1 cellular context compared by ENCODE assay signal in genomic region chr18:10682368-10682714, GRCh38.
TF ChIP-seq lines count a peak whose summit lies in the region.

No MANE protein-coding gene starts in this region.

TF ChIP-seq in GM23338, 12 proteins besides CTCF, POLR2A, EP300 and RAD21 (continued from another document):
- TF ChIP-seq, protein P1, sequence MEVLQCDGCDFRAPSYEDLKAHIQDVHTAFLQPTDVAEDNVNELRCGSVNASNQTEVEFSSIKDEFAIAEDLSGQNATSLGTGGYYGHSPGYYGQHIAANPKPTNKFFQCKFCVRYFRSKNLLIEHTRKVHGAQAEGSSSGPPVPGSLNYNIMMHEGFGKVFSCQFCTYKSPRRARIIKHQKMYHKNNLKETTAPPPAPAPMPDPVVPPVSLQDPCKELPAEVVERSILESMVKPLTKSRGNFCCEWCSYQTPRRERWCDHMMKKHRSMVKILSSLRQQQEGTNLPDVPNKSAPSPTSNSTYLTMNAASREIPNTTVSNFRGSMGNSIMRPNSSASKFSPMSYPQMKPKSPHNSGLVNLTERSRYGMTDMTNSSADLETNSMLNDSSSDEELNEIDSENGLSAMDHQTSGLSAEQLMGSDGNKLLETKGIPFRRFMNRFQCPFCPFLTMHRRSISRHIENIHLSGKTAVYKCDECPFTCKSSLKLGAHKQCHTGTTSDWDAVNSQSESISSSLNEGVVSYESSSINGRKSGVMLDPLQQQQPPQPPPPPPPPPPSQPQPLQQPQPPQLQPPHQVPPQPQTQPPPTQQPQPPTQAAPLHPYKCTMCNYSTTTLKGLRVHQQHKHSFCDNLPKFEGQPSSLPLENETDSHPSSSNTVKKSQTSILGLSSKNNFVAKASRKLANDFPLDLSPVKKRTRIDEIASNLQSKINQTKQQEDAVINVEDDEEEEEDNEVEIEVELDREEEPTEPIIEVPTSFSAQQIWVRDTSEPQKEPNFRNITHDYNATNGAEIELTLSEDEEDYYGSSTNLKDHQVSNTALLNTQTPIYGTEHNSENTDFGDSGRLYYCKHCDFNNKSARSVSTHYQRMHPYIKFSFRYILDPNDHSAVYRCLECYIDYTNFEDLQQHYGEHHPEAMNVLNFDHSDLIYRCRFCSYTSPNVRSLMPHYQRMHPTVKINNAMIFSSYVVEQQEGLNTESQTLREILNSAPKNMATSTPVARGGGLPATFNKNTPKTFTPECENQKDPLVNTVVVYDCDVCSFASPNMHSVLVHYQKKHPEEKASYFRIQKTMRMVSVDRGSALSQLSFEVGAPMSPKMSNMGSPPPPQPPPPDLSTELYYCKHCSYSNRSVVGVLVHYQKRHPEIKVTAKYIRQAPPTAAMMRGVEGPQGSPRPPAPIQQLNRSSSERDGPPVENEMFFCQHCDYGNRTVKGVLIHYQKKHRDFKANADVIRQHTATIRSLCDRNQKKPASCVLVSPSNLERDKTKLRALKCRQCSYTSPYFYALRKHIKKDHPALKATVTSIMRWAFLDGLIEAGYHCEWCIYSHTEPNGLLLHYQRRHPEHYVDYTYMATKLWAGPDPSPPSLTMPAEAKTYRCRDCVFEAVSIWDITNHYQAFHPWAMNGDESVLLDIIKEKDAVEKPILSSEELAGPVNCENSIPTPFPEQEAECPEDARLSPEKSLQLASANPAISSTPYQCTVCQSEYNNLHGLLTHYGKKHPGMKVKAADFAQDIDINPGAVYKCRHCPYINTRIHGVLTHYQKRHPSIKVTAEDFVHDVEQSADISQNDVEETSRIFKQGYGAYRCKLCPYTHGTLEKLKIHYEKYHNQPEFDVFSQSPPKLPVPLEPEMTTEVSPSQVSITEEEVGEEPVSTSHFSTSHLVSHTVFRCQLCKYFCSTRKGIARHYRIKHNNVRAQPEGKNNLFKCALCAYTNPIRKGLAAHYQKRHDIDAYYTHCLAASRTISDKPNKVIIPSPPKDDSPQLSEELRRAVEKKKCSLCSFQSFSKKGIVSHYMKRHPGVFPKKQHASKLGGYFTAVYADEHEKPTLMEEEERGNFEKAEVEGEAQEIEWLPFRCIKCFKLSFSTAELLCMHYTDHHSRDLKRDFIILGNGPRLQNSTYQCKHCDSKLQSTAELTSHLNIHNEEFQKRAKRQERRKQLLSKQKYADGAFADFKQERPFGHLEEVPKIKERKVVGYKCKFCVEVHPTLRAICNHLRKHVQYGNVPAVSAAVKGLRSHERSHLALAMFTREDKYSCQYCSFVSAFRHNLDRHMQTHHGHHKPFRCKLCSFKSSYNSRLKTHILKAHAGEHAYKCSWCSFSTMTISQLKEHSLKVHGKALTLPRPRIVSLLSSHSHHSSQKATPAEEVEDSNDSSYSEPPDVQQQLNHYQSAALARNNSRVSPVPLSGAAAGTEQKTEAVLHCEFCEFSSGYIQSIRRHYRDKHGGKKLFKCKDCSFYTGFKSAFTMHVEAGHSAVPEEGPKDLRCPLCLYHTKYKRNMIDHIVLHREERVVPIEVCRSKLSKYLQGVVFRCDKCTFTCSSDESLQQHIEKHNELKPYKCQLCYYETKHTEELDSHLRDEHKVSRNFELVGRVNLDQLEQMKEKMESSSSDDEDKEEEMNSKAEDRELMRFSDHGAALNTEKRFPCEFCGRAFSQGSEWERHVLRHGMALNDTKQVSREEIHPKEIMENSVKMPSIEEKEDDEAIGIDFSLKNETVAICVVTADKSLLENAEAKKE (CRISPR knock-in tag; IDR thresholded peaks at IDR 0.05) = no peak
- no peak for TF ChIP-seq STAT1 (IDR thresholded peaks at IDR 0.05; ENCODE audit: unreplicated experiment)
- no peak for TF ChIP-seq ETS1 (IDR thresholded peaks at IDR 0.05)
- no peak for TF ChIP-seq JUNB (IDR thresholded peaks at IDR 0.05; ENCODE audit: unreplicated experiment)
- TF ChIP-seq NANOG (IDR thresholded peaks at IDR 0.05; ENCODE audit: borderline replicate concordance) = no peak
- no peak for TF ChIP-seq ZNF114 (CRISPR knock-in tag; IDR thresholded peaks at IDR 0.05)
- TF ChIP-seq EZH2 (IDR thresholded peaks at IDR 0.05; ENCODE audit: low read depth, unreplicated experiment) = no peak
- no peak for TF ChIP-seq REST (IDR thresholded peaks at IDR 0.05; ENCODE audit: unreplicated experiment)
- no peak for TF ChIP-seq ZNF331 (CRISPR knock-in tag; IDR thresholded peaks at IDR 0.05; ENCODE audit: low read depth)
TF ChIP-seq in GM23338: peak in this region for 0.
